Comparison of ENCODE assay signal across 16 cellular contexts in the genomic region with DNA sequence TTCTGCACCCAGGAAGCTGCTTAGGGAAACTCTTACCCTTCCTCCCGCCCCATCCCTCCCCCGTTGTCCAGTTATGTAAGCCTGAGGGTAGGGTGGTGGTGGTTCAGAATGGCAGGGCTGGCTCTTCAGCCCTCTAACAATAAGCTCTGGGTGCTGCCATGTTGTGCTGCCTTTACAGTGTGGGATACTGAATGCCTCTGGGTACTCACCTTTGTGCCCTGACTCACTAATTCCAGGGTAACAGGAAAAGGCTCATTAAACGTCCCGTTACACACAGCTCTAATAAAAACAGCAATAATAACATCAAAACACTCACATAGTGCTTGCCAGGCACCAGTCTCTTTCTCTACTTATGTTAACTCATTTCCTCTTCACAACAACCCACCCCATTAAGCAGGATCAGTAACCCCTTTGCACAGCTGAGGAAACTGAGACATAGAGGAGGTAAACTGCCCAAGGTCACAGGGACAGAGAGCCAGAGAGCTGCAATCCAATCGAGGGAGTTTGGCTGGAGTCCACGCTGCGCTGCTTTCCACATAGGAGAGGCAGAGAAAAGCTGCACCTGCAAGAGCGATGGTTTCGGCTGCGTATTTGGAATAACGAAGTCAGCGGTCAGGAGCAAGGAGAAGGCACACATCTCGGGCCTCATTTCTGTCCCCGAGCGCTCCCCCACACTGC. TPM values are rescaled to one million over a fixed set of nuclear protein-coding genes. Genes with fewer than 3 reads are reported as not detected.
DNase-seq lines count a peak whose midpoint lies in the region; ATAC-seq and TF ChIP-seq lines count a peak whose summit lies in the region.
"Had no signal": no experiment of that assay in that cellular context is flagged by ENCODE, and none has a peak within 500 bp of the region (broad histone marks: within the 10 kb centered on the region; RNA-seq: fewer than 3 reads in every experiment).

No MANE protein-coding gene starts in this region.

- H3K9me3 ChIP-seq in GM23248 (ENCODE audit: low read depth) = no peaks in the 10 kb centered on the region
- H3K9me3 ChIP-seq in Panc1 (ENCODE audit: control insufficient read depth, insufficient read depth, low read depth, low read length) = no peaks in the 10 kb centered on the region
- H3K9me3 ChIP-seq: BE2C, Peyer's patch, transverse colon had no signal

- H3F3A ChIP-seq in GM23248 (ENCODE audit: insufficient read depth) = peaks cover 14% of the 10 kb centered on the region

- DNase-seq in GM23248 = peak; percentile 15
- DNase-seq in Panc1 (ENCODE audit: low read depth, low spot score) = no peak
- DNase-seq in pulmonary artery endothelial cell (ENCODE audit: low read depth, low spot score) = peak; percentile 84
- DNase-seq in AG08396 (ENCODE audit: low spot score) = no peak
- DNase-seq in islet precursor cell = no peak
- DNase-seq: amniotic stem cell, BE2C, DMS 273 treated with DMSO at 0.1 percent for 48 hours, NCI-H2107, T-cell, transverse colon had no signal

- H3K4me3 ChIP-seq in GM23248 = no peak overlapping the region
- no peak overlapping the region for H3K4me3 ChIP-seq in Panc1 (ENCODE audit: low read depth in 2 of 2, low read length in 2 of 2)
- H3K4me3 ChIP-seq: Peyer's patch, transverse colon had no signal

- H3K27me3 ChIP-seq in GM23248 (replicated peaks; ENCODE audit: insufficient read depth) = 0 out of 2 replicates have a peak, but pooled peaks cover 6% of the 10 kb centered on the region
- H3K27me3 ChIP-seq in Panc1 (ENCODE audit: control insufficient read depth, insufficient read depth, low read length) = no peaks in the 10 kb centered on the region
- H3K27me3 ChIP-seq: BE2C, Peyer's patch, transverse colon had no signal

- POLR2A ChIA-PET in Panc1 (lab: Charles Lee) = no interaction called here

- intact Hi-C loops in Panc1 (cut with micrococcal nuclease; ENCODE audit: unreplicated experiment) = no loop called here

- no peaks in the 10 kb centered on the region for H3K79me2 ChIP-seq in GM23248 (ENCODE audit: insufficient read depth)
- H3K79me2 ChIP-seq: parathyroid adenoma had no signal

- H4K20me1 ChIP-seq in GM23248 (ENCODE audit: insufficient read depth) = no peaks in the 10 kb centered on the region

- ATAC-seq in Panc1 = peak; percentile 68
- ATAC-seq in esophagus mucosa = peak; percentile 90
- no peak for ATAC-seq in GM19324 (IDR thresholded peaks at IDR 0.05; ENCODE audit: low FRiP score, unreplicated experiment)
- ATAC-seq in HG02970 (IDR thresholded peaks at IDR 0.05; ENCODE audit: low FRiP score, unreplicated experiment) = no peak
- ATAC-seq: T-cell had no signal

- in situ Hi-C loops in GM23248 (cut with MboI) = no loop called here
- in situ Hi-C loops in Panc1 (cut with HindIII; ENCODE audit: low pct_unique_long_range_greater_than_20kb, low sequenced_read_pairs) = no loop called here

- H3K9ac ChIP-seq in GM23248 = no peak overlapping the region
- H3K9ac ChIP-seq: parathyroid adenoma had no signal

- no peak overlapping the region for H2AFZ ChIP-seq in GM23248
- H2AFZ ChIP-seq: parathyroid adenoma had no signal

- H3K4me1 ChIP-seq in GM23248 (ENCODE audit: insufficient read depth) = peaks cover 8% of the 10 kb centered on the region
- peaks cover 7% of the 10 kb centered on the region; the same call in 1 of the 2 replicates for H3K4me1 ChIP-seq in Panc1 (ENCODE audit: control insufficient read depth, insufficient read depth, low read length)
- H3K4me1 ChIP-seq: BE2C, parathyroid adenoma, transverse colon had no signal

- whole genome bisulfite sequencing in GM23248 (ENCODE audit: low coverage in 1 of 2, low lambda C conversion rate in 2 of 2, missing lambda C conversion rate in 2 of 2), 2 experiments = 65 to 69% methylated on average over 14 to 15 of the region's 15 CpGs

- TF ChIP-seq CTCF in Panc1 (IDR thresholded peaks at IDR 0.05) = no peak

- no TSS peak for BruUV-seq in Panc1 (replicated peaks; lab: Mats Ljungman, UMichigan)

- no peak overlapping the region for H3K27ac ChIP-seq in GM23248
- H3K27ac ChIP-seq in Panc1 (ENCODE audit: low read length) = no peak overlapping the region
- H3K27ac ChIP-seq: parathyroid adenoma, transverse colon had no signal

- H3K36me3 ChIP-seq in GM23248 (ENCODE audit: low read depth) (no peaks in the 10 kb centered on the region), Panc1 (ENCODE audit: control insufficient read depth, insufficient read depth, low read length) (no peaks in the 10 kb centered on the region)
- H3K36me3 ChIP-seq: BE2C, Peyer's patch, transverse colon had no signal

- H3K4me2 ChIP-seq in GM23248 (ENCODE audit: unreplicated experiment) = no peak overlapping the region

- CTCF ChIA-PET in Panc1 (lab: Charles Lee) = no interaction called here

- no peaks in the 10 kb centered on the region for H3K9me2 ChIP-seq in GM23248 (ENCODE audit: insufficient read depth)

RNA-seq across cellular contexts. Expression of a gene that starts 41.9 kb away (rescaled TPM):
- total RNA-seq in GM23248 (2014; rRNA removed; shearing (Covaris generic)) = not detected in 2 replicates
- not detected in 2 replicates for polyA plus RNA-seq in GM23248 (2016; fragmentation: Nextera tagmentation; extraction: Ambion mirVana)
- total RNA-seq in Panc1 (2021; ENCODE audit: unreplicated experiment) = 0.18 TPM
- polyA plus RNA-seq in Panc1 (2012; ENCODE audit: insufficient read length) = not detected
- 10.4 TPM for total RNA-seq in esophagus mucosa
- 360 and 491 TPM in 2 replicates for total RNA-seq in pulmonary artery endothelial cell

Comparison
In these comparisons a context has a peak if more than half of its experiments do, and no peak if none do; other contexts are left out.
1. DNase-seq: peak in GM23248 (single experiment) and pulmonary artery endothelial cell (single experiment); none in Panc1 (single experiment), AG08396 (single experiment) and islet precursor cell (single experiment).
2. ATAC-seq: peak in Panc1 (single experiment) and esophagus mucosa (single experiment); none in GM19324 (single experiment) and HG02970 (single experiment).
3. RNA of a gene that starts 41.9 kb away (total RNA-seq): 360 to 491 TPM in pulmonary artery endothelial cell; 10.4 TPM in esophagus mucosa (single experiment), 0.18 TPM in Panc1 (single experiment) and not detected in GM23248; every median in the first group is over 10 times any median in the second.